ENCODE assay signal across 14 cellular contexts in genomic region chr5:106894964-106895363, GRCh38.
DNase-seq lines count a peak whose midpoint lies in the region; ATAC-seq and TF ChIP-seq lines count a peak whose summit lies in the region.
"Had no signal": no experiment of that assay in that cellular context is flagged by ENCODE, and none has a peak within 500 bp of the region (broad histone marks: within the 10 kb centered on the region; RNA-seq: fewer than 3 reads in every experiment).

No MANE protein-coding gene starts in this region.

- H3K4me3 ChIP-seq in AG10803 (ENCODE audit: low read length) = no peak overlapping the region
- H3K4me3 ChIP-seq in SJCRH30 = no peak overlapping the region
- no peak overlapping the region for H3K4me3 ChIP-seq in fibroblast of pulmonary artery (replicated peaks; ENCODE audit: low read depth, low read length)
- H3K4me3 ChIP-seq in suprapubic skin = no peak overlapping the region
- H3K4me3 ChIP-seq: A549, smooth muscle cell, stomach had no signal

- 71% methylated on average over 2 of the region's 2 CpGs for WGBS in suprapubic skin

- peak; percentile 23 for DNase-seq in AG10803 (ENCODE audit: low read depth)
- peak; percentile 93 for DNase-seq in LHCN-M2 (ENCODE audit: low read depth)
- peak; percentile 13 to 53 for DNase-seq in SJCRH30
- peak; percentile 31 for DNase-seq in fibroblast of pulmonary artery (ENCODE audit: low read depth)
- DNase-seq in EL = no peak
- DNase-seq in T-helper 2 cell = no peak
- no peak for DNase-seq in suprapubic skin (ENCODE audit: low spot score in 2 of 2)
- DNase-seq: NCI-H1417, NCI-H748 treated with DMSO at 0.1 percent for 48 hours, Right ventricle myocardium superior, stomach had no signal

- TF ChIP-seq CTCF in AG10803 (conservative IDR thresholded peaks at IDR 0.05; ENCODE audit: low read length) = no peak
- TF ChIP-seq CTCF in fibroblast of pulmonary artery (IDR thresholded peaks at IDR 0.05; ENCODE audit: low read length, missing control alignments) = no peak
- TF ChIP-seq CTCF in suprapubic skin (IDR thresholded peaks at IDR 0.05) = no peak

- no peak for TF ChIP-seq EP300 in suprapubic skin (IDR thresholded peaks at IDR 0.05)

- no peaks in the 10 kb centered on the region for H3K27me3 ChIP-seq in SJCRH30
- no peaks in the 10 kb centered on the region for H3K27me3 ChIP-seq in suprapubic skin
- H3K27me3 ChIP-seq: stomach had no signal

- ATAC-seq in esophagus mucosa = no peak
- ATAC-seq: A549 had no signal

- H3K9me3 ChIP-seq in SJCRH30 (replicated peaks) (no peaks in the 10 kb centered on the region; the same call in 1 of the 2 replicates), suprapubic skin (no peaks in the 10 kb centered on the region)
- H3K9me3 ChIP-seq: A549, stomach had no signal

- H3K27ac ChIP-seq in SJCRH30 (no peak overlapping the region), suprapubic skin (no peak overlapping the region)
- H3K27ac ChIP-seq: A549, stomach had no signal

- H3K4me1 ChIP-seq in SJCRH30 (peaks cover 3% of the 10 kb centered on the region; the same call in 1 of the 2 replicates), suprapubic skin (no peaks in the 10 kb centered on the region)
- H3K4me1 ChIP-seq: A549, stomach had no signal

- no peak for TF ChIP-seq POLR2A in suprapubic skin (IDR thresholded peaks at IDR 0.05)

- no peaks in the 10 kb centered on the region for H3K36me3 ChIP-seq in SJCRH30
- H3K36me3 ChIP-seq in suprapubic skin = no peaks in the 10 kb centered on the region
- H3K36me3 ChIP-seq: stomach had no signal

Comparison
In these comparisons a context has a peak if more than half of its experiments do, and no peak if none do; other contexts are left out.
1. DNase-seq: peak in AG10803 (single experiment), LHCN-M2 (single experiment), SJCRH30 (2 of 2) and fibroblast of pulmonary artery (single experiment); none in EL (single experiment), T-helper 2 cell (0 of 5) and suprapubic skin (0 of 2).